ENCODE assay signal across 8 cellular contexts in genomic region chr16:30368122-30368791, GRCh38. TPM values are rescaled to one million over a fixed set of nuclear protein-coding genes. Genes with fewer than 3 reads are reported as not detected.
DNase-seq lines count a peak whose midpoint lies in the region; ATAC-seq, FAIRE-seq and TF ChIP-seq lines count a peak whose summit lies in the region.

No MANE protein-coding gene starts in this region.

- DNase-seq in activated naive CD4-positive, alpha-beta T cell treated with anti-CD3 and anti-CD28 coated beads, Interleukin-2, amount 50 U/mL, for 16 hours = no peak
- no peak for DNase-seq in T-cell
- DNase-seq in fibroblast of mammary gland (ENCODE audit: low read depth) = peak; percentile 74
- DNase-seq in renal cortical epithelial cell (ENCODE audit: low read depth) = peak; percentile 43
- no peak for DNase-seq in medulla oblongata (ENCODE audit: extremely low spot score)
- DNase-seq in GM12892 (ENCODE audit: insufficient read length) = no peak
- DNase-seq in stimulated activated CD4-positive, alpha-beta T cell treated with anti-CD3 and anti-CD28 coated beads, Interleukin-15, amount 100 ng/mL, for 24 hours = no peak

- H3K4me3 Mint-ChIP-seq in activated naive CD4-positive, alpha-beta T cell treated with anti-CD3 and anti-CD28 coated beads, Interleukin-2, amount 50 U/mL, for 24 hours = peak overlapping the region; percentile 95
- H3K4me3 Mint-ChIP-seq in T-cell = peak overlapping the region; percentile 85 to 91 (median 86)

- H3K27ac Mint-ChIP-seq in activated naive CD4-positive, alpha-beta T cell treated with anti-CD3 and anti-CD28 coated beads, Interleukin-2, amount 50 U/mL, for 24 hours = peak overlapping the region; percentile 92
- peak overlapping the region; percentile 55 to 92 for H3K27ac Mint-ChIP-seq in T-cell

- TF ChIP-seq POLR2A in GM12892 (IDR thresholded peaks at IDR 0.05; ENCODE audit: low read depth, low read length) = no peak

- no peak for FAIRE-seq in GM12892 (lab: Jason Lieb, UNC)

- H3K27me3 Mint-ChIP-seq in activated naive CD4-positive, alpha-beta T cell treated with anti-CD3 and anti-CD28 coated beads, Interleukin-2, amount 50 U/mL, for 24 hours = no peaks in the 10 kb centered on the region
- no peaks in the 10 kb centered on the region for H3K27me3 Mint-ChIP-seq in T-cell

- CTCF ChIA-PET in T-cell (lab: Charles Lee) = interaction anchor here in 1 of 2 donors (1.2 kb wide), 1 partner anchor 41 kb away, joined by 4 read pairs; no protein-coding TSS in a partner anchor

- H3K9me3 Mint-ChIP-seq in activated naive CD4-positive, alpha-beta T cell treated with anti-CD3 and anti-CD28 coated beads, Interleukin-2, amount 50 U/mL, for 24 hours = no peaks in the 10 kb centered on the region
- no peaks in the 10 kb centered on the region for H3K9me3 Mint-ChIP-seq in T-cell

- POLR2A ChIA-PET in T-cell (lab: Charles Lee) = no interaction called here

- TF ChIP-seq CTCF in fibroblast of mammary gland (conservative IDR thresholded peaks at IDR 0.05; ENCODE audit: control insufficient read depth, insufficient read depth, low read depth, low read length) = no peak

- H3K36me3 Mint-ChIP-seq in activated naive CD4-positive, alpha-beta T cell treated with anti-CD3 and anti-CD28 coated beads, Interleukin-2, amount 50 U/mL, for 24 hours = peaks cover 3% of the 10 kb centered on the region
- peaks cover 21% of the 10 kb centered on the region for H3K36me3 Mint-ChIP-seq in T-cell

- H3K4me1 Mint-ChIP-seq in activated naive CD4-positive, alpha-beta T cell treated with anti-CD3 and anti-CD28 coated beads, Interleukin-2, amount 50 U/mL, for 24 hours = peaks cover 50% of the 10 kb centered on the region
- H3K4me1 Mint-ChIP-seq in T-cell = peaks cover 53 to 55% (median 54%) of the 10 kb centered on the region in 3 donors

- ATAC-seq in T-cell (replicated peaks in 1 of 4) = no peak

- H3K4me3 ChIP-seq in fibroblast of mammary gland (ENCODE audit: control insufficient read depth, low read depth, low read length) = peak overlapping the region; percentile 84

RNA-seq across cellular contexts. Expression of gene TBC1D10B, which starts 2.0 kb away (rescaled TPM):
- total RNA-seq in T-cell = 10 to 100 TPM; 24.0 to 60.1 (median 52.5) TPM
- total RNA-seq in renal cortical epithelial cell = 26.9 and 46.8 TPM in 2 replicates
- polyA plus RNA-seq in GM12892 (2012; ENCODE audit: missing spikeins) = 12.4 TPM

RNA-seq across cellular contexts. Expression of gene MYL11, which starts 6.3 kb away (rescaled TPM):
- 1 to 10 TPM in 2 of 5 donors, under 1 TPM in 1, not detected in 2; 0.91 to 1.3 (median 1.1) TPM for total RNA-seq in T-cell
- not detected in 2 replicates for total RNA-seq in renal cortical epithelial cell
- polyA plus RNA-seq in GM12892 (2012; ENCODE audit: missing spikeins) = not detected

RNA-seq across cellular contexts. Expression of gene CD2BP2, which starts 13.1 kb away (rescaled TPM):
- 10 to 100 TPM; 38.9 to 80.3 (median 73.3) TPM for total RNA-seq in T-cell
- total RNA-seq in renal cortical epithelial cell = 36.0 and 40.6 TPM in 2 replicates
- 28.0 TPM for polyA plus RNA-seq in GM12892 (2012; ENCODE audit: missing spikeins)

RNA-seq across cellular contexts. Expression of gene SEPTIN1, which starts 14.1 kb away (rescaled TPM):
- total RNA-seq in T-cell (100 to 1,000 TPM; 191 to 259 (median 229) TPM), renal cortical epithelial cell (0.25 TPM in 1 of 2 replicates, not detected in the other)
- 70.7 TPM for polyA plus RNA-seq in GM12892 (2012; ENCODE audit: missing spikeins)

RNA-seq across cellular contexts. Expression of gene ZNF48, which starts 27.0 kb away (rescaled TPM):
- total RNA-seq in T-cell (10 to 100 TPM in 3 of 5 donors, 1 to 10 TPM in 2; 7.3 to 17.5 (median 16.4) TPM), renal cortical epithelial cell (12.7 and 13.8 TPM in 2 replicates)
- 3.1 TPM for polyA plus RNA-seq in GM12892 (2012; ENCODE audit: missing spikeins)

Comparison
In these comparisons a context has a peak if more than half of its experiments do, and no peak if none do; other contexts are left out.
1. DNase-seq: peak in fibroblast of mammary gland (single experiment) and renal cortical epithelial cell (single experiment); none in activated naive CD4-positive, alpha-beta T cell treated with anti-CD3 and anti-CD28 coated beads, Interleukin-2, amount 50 U/mL, for 16 hours (single experiment), T-cell (0 of 34), medulla oblongata (single experiment), GM12892 (single experiment) and stimulated activated CD4-positive, alpha-beta T cell treated with anti-CD3 and anti-CD28 coated beads, Interleukin-15, amount 100 ng/mL, for 24 hours (single experiment).